In genomic region chr10:44278669-44279337, GRCh38 we compare ENCODE assay signal across 16 cellular contexts.
DNase-seq lines count a peak whose midpoint lies in the region; ATAC-seq lines count a peak whose summit lies in the region.
"Had no signal": no experiment of that assay in that cellular context is flagged by ENCODE, and none has a peak within 500 bp of the region (broad histone marks: within the 10 kb centered on the region; RNA-seq: fewer than 3 reads in every experiment).

No MANE protein-coding gene starts in this region.

- H3K27me3 Mint-ChIP-seq in activated CD4-positive, alpha-beta T cell treated with anti-CD3 and anti-CD28 coated beads, Interleukin-2, amount 10 ng/mL, durations not matched to agents 24 days and 14 days: no peaks in the 10 kb centered on the region

- no peaks in the 10 kb centered on the region for H3K4me1 Mint-ChIP-seq in activated CD4-positive, alpha-beta T cell treated with anti-CD3 and anti-CD28 coated beads, Interleukin-2, amount 10 ng/mL, durations not matched to agents 24 days and 14 days

- peaks cover 5% of the 10 kb centered on the region for H3K9me3 Mint-ChIP-seq in activated CD4-positive, alpha-beta T cell treated with anti-CD3 and anti-CD28 coated beads, Interleukin-2, amount 10 ng/mL, durations not matched to agents 24 days and 14 days

- intact Hi-C loops in activated CD4-positive, alpha-beta T cell treated with anti-CD3 and anti-CD28 coated beads, Interleukin-2, amount 10 ng/mL, durations not matched to agents 24 days and 14 days (cut with micrococcal nuclease): no loop called here

- no peak overlapping the region for H3K27ac Mint-ChIP-seq in activated CD4-positive, alpha-beta T cell treated with anti-CD3 and anti-CD28 coated beads, Interleukin-2, amount 10 ng/mL, durations not matched to agents 24 days and 14 days
- H3K27ac Mint-ChIP-seq: CD4-positive, alpha-beta T cell had no signal

- no peaks in the 10 kb centered on the region for H3K36me3 Mint-ChIP-seq in activated CD4-positive, alpha-beta T cell treated with anti-CD3 and anti-CD28 coated beads, Interleukin-2, amount 10 ng/mL, durations not matched to agents 24 days and 14 days (ENCODE audit: low read depth)

- DNase-seq in activated CD4-positive, alpha-beta T cell treated with anti-CD3 and anti-CD28 coated beads, Interleukin-2, amount 10 ng/mL, durations not matched to agents 24 days and 14 days: peak; percentile 36
- DNase-seq in activated CD4-positive, alpha-beta T cell treated with anti-CD3 and anti-CD28 coated beads for 4 hours: no peak
- DNase-seq in SK-N-DZ (ENCODE audit: low spot score): peak; percentile 58
- DNase-seq in hepatic stellate cell (ENCODE audit: low spot score): peak; percentile 77
- no peak for DNase-seq in SW480 (ENCODE audit: low spot score)
- DNase-seq in GDM1 (lab: John Stamatoyannopoulos, UW): no peak
- no peak for DNase-seq in AG08396 (ENCODE audit: low spot score)
- DNase-seq: activated effector memory CD4-positive, alpha-beta T cell treated with anti-CD3 and anti-CD28 coated beads, Interleukin-2, amount 50 U/mL, for 16 hours; anterior cingulate cortex; CD4-positive, alpha-beta T cell; DMS53; NCI-H187 treated with DMSO at 0.1 percent for 48 hours; SHP77; thyroid gland had no signal

- no peak overlapping the region for H3K4me3 Mint-ChIP-seq in activated CD4-positive, alpha-beta T cell treated with anti-CD3 and anti-CD28 coated beads, Interleukin-2, amount 10 ng/mL, durations not matched to agents 24 days and 14 days
- H3K4me3 Mint-ChIP-seq: CD4-positive, alpha-beta T cell had no signal

- no peak for ATAC-seq in GM21526 (IDR thresholded peaks at IDR 0.05; ENCODE audit: low FRiP score, unreplicated experiment)
- ATAC-seq: gastroesophageal sphincter had no signal

Comparison
In these comparisons a context has a peak if more than half of its experiments do, and no peak if none do; other contexts are left out.
1. DNase-seq: peak in activated CD4-positive, alpha-beta T cell treated with anti-CD3 and anti-CD28 coated beads, Interleukin-2, amount 10 ng/mL, durations not matched to agents 24 days and 14 days (single experiment), SK-N-DZ (single experiment) and hepatic stellate cell (single experiment); none in activated CD4-positive, alpha-beta T cell treated with anti-CD3 and anti-CD28 coated beads for 4 hours (0 of 2), SW480 (single experiment), GDM1 (single experiment) and AG08396 (single experiment).